In the genomic region with DNA sequence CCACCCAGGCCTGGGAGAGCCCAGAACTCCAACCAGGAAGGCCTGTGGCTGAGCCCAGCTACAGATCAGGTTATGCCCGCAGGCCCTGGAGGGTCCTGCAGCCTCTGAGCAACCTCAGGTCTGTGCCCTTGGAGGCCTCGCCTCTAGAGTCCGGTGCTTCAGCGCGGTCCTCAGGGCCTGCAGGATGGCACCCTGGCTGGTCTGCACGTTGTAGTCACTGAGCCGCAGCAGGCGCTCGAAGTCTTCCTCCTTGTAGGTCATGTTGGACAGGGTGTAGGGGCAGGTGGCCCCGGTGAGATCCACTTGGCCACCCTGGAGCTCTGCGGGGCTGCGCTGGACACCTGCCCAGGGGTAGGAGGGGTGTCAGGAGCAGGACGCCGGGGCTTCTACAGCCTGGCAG, we compare ENCODE assay signal across 26 cellular contexts. TPM values are rescaled to one million over a fixed set of nuclear protein-coding genes. Genes with fewer than 3 reads are reported as not detected.
A peak's percentile ranks its signal among the peaks of the same experiment; 100 is the strongest.
DNase-seq lines count a peak whose midpoint lies in the region; ATAC-seq and TF ChIP-seq lines count a peak whose summit lies in the region.
"Had no signal": no experiment of that assay in that cellular context is flagged by ENCODE, and none has a peak within 500 bp of the region (broad histone marks: within the 10 kb centered on the region; RNA-seq: fewer than 3 reads in every experiment).

No MANE protein-coding gene starts in this region.

- CTCF ChIA-PET in activated CD8-positive, alpha-beta memory T cell treated with anti-CD3 and anti-CD28 coated beads, Interleukin-2, amount 10 ng/mL, durations not matched to agents 7 days and 5 days (lab: Charles Lee): interaction anchor here (1.8 kb wide), 1 partner anchor 15 kb away, joined by 6 read pairs; no protein-coding TSS in a partner anchor

- no peaks in the 10 kb centered on the region for H3K36me3 Mint-ChIP-seq in activated CD8-positive, alpha-beta memory T cell treated with anti-CD3 and anti-CD28 coated beads, Interleukin-2, amount 10 ng/mL, durations not matched to agents 7 days and 5 days
- peaks cover 6% of the 10 kb centered on the region for H3K36me3 Mint-ChIP-seq in mesothelial cell of epicardium

- H3K9me3 Mint-ChIP-seq in activated CD8-positive, alpha-beta memory T cell treated with anti-CD3 and anti-CD28 coated beads, Interleukin-2, amount 10 ng/mL, durations not matched to agents 7 days and 5 days (ENCODE audit: low read depth): no peaks in the 10 kb centered on the region
- peaks cover 10% of the 10 kb centered on the region for H3K9me3 Mint-ChIP-seq in mesothelial cell of epicardium

- no peak for ATAC-seq in activated CD8-positive, alpha-beta memory T cell treated with anti-CD3 and anti-CD28 coated beads, Interleukin-2, amount 10 ng/mL, durations not matched to agents 7 days and 5 days
- ATAC-seq in left lobe of liver: no peak
- ATAC-seq: K562, PC-3 had no signal

- TF ChIP-seq CTCF in GM10266 (IDR thresholded peaks at IDR 0.05; ENCODE audit: control insufficient read depth, insufficient read depth, low read depth, missing control alignments): no peak
- no peak for TF ChIP-seq CTCF in mesothelial cell of epicardium (IDR thresholded peaks at IDR 0.05; ENCODE audit: unreplicated experiment)

- H3K4me1 Mint-ChIP-seq in activated CD8-positive, alpha-beta memory T cell treated with anti-CD3 and anti-CD28 coated beads, Interleukin-2, amount 10 ng/mL, durations not matched to agents 7 days and 5 days: no peaks in the 10 kb centered on the region
- peaks cover 4% of the 10 kb centered on the region for H3K4me1 Mint-ChIP-seq in mesothelial cell of epicardium

- H3K4me3 Mint-ChIP-seq in activated CD8-positive, alpha-beta memory T cell treated with anti-CD3 and anti-CD28 coated beads, Interleukin-2, amount 10 ng/mL, durations not matched to agents 7 days and 5 days: no peak overlapping the region
- no peak overlapping the region for H3K4me3 Mint-ChIP-seq in mesothelial cell of epicardium

- DNase-seq in activated CD8-positive, alpha-beta memory T cell treated with anti-CD3 and anti-CD28 coated beads, Interleukin-2, amount 50 U/mL, for 48 hours: peak; percentile 43
- no peak for DNase-seq in activated CD8-positive, alpha-beta memory T cell treated with anti-CD3 and anti-CD28 coated beads, Interleukin-2, amount 10 ng/mL, durations not matched to agents 7 days and 5 days
- DNase-seq in left lobe of liver (ENCODE audit: low spot score) (peak; percentile 34), posterior vena cava (ENCODE audit: low spot score) (peak; percentile 58), ureter (ENCODE audit: low spot score) (peak; percentile 37), NCI-H2029 treated with DMSO at 0.1 percent for 48 hours (lab: John Stamatoyannopoulos, UW) (no peak), GM10266 (ENCODE audit: extremely low spot score) (no peak), mesothelial cell of epicardium (ENCODE audit: low spot score in 2 of 2, unreplicated experiment in 2 of 2) (no peak)
- DNase-seq: 8988T; Calu3; DMS153; DND-41; Kasumi-1; NCI-H1092 treated with DMSO at 0.1 percent for 48 hours; NCI-H1436; NCI-H187; NCI-H2171 treated with DMSO at 0.1 percent for 48 hours; NCI-H446; NCI-H524 treated with DMSO at 0.1 percent for 48 hours; NCI-H774; NK-92 treated with Interleukin-12 subunit alpha and Interleukin-12 subunit beta, amount 100 ng/mL, for 24 hours; PC-3; SJCRH30 had no signal

- no peak overlapping the region for H3K27ac Mint-ChIP-seq in activated CD8-positive, alpha-beta memory T cell treated with anti-CD3 and anti-CD28 coated beads, Interleukin-2, amount 10 ng/mL, durations not matched to agents 7 days and 5 days
- no peak overlapping the region for H3K27ac Mint-ChIP-seq in mesothelial cell of epicardium

- intact Hi-C loops in posterior vena cava (cut with DNase I): loop anchor here in 1 of 2 donors (10.0 kb wide), 1 partner anchor 64 kb away; no protein-coding TSS in a partner anchor

- H3K27me3 Mint-ChIP-seq in activated CD8-positive, alpha-beta memory T cell treated with anti-CD3 and anti-CD28 coated beads, Interleukin-2, amount 10 ng/mL, durations not matched to agents 7 days and 5 days: peaks cover 16% of the 10 kb centered on the region
- H3K27me3 Mint-ChIP-seq in mesothelial cell of epicardium (ENCODE audit: low read depth): peaks cover 25% of the 10 kb centered on the region

RNA-seq across cellular contexts. Expression of gene PLA2G4D, which starts 25.8 kb away (rescaled TPM):
- total RNA-seq in activated CD8-positive, alpha-beta memory T cell treated with anti-CD3 and anti-CD28 coated beads, Interleukin-2, amount 10 ng/mL, durations not matched to agents 7 days and 5 days: not detected
- total RNA-seq in left lobe of liver (not detected), posterior vena cava (not detected), ureter (0.13 TPM), mesothelial cell of epicardium (not detected in 3 replicates)
- total RNA-seq: Calu3, H4, SJCRH30 had no signal

RNA-seq across cellular contexts. Expression of gene PLA2G4E, which starts 47.8 kb away (rescaled TPM):
- total RNA-seq in activated CD8-positive, alpha-beta memory T cell treated with anti-CD3 and anti-CD28 coated beads, Interleukin-2, amount 10 ng/mL, durations not matched to agents 7 days and 5 days: under 1 TPM in 1 of 2 experiments, not detected in 1; 0.05 TPM
- total RNA-seq in left lobe of liver (not detected), posterior vena cava (not detected), ureter (0.34 TPM), mesothelial cell of epicardium (not detected in 3 replicates)
- total RNA-seq: H4, K562, M059J, PC-3, SJCRH30 had no signal

Comparison
In these comparisons a context has a peak if more than half of its experiments do, and no peak if none do; other contexts are left out.
1. DNase-seq: peak in activated CD8-positive, alpha-beta memory T cell treated with anti-CD3 and anti-CD28 coated beads, Interleukin-2, amount 50 U/mL, for 48 hours (single experiment), left lobe of liver (single experiment), posterior vena cava (single experiment) and ureter (single experiment); none in activated CD8-positive, alpha-beta memory T cell treated with anti-CD3 and anti-CD28 coated beads, Interleukin-2, amount 10 ng/mL, durations not matched to agents 7 days and 5 days (single experiment), NCI-H2029 treated with DMSO at 0.1 percent for 48 hours (single experiment), GM10266 (single experiment) and mesothelial cell of epicardium (0 of 2).